ENCODE assay signal across 23 cellular contexts in the genomic region with DNA sequence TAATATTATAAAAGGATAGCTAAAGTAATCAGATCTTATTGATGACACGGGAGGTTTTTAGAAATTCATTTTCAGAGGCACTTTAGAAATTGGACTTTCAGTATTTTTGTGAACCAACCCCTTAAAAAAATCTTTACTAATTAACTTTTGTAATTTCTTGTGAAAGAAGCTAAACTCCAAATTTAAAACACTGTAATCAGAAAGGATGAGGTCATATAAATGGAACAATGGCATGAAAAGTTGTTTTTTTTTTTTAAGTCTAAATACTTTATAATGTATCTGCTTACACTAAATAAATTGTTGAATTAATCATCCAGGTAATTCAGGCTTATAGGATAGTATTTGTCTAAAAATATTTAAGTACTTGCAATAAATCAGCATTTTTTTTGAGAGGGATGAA. TPM values are rescaled to one million over a fixed set of nuclear protein-coding genes. Genes with fewer than 3 reads are reported as not detected.
DNase-seq lines count a peak whose midpoint lies in the region; ATAC-seq, FAIRE-seq and TF ChIP-seq lines count a peak whose summit lies in the region.
"Had no signal": no experiment of that assay in that cellular context is flagged by ENCODE, and none has a peak within 500 bp of the region (broad histone marks: within the 10 kb centered on the region; RNA-seq: fewer than 3 reads in every experiment).

No MANE protein-coding gene starts in this region.

- no peak overlapping the region for H3K4me3 ChIP-seq in A549
- H3K4me3 ChIP-seq: GM12878, MG63 had no signal

- H3K27ac ChIP-seq in A549 (no peak overlapping the region), VCaP (peak overlapping the region; percentile 41)
- H3K27ac ChIP-seq: C4-2B had no signal

- no peaks in the 10 kb centered on the region for H3K9me3 Mint-ChIP-seq in activated CD4-positive, alpha-beta memory T cell treated with anti-CD3 and anti-CD28 coated beads for 36 hours
- H3K9me3 Mint-ChIP-seq: CD8-positive, alpha-beta memory T cell had no signal

- H3K4me1 Mint-ChIP-seq in activated CD4-positive, alpha-beta memory T cell treated with anti-CD3 and anti-CD28 coated beads for 36 hours (ENCODE audit: low read depth) = no peaks in the 10 kb centered on the region

- WGBS in A549 (ENCODE audit: missing lambda C conversion rate) = 89% methylated on average over 1 of the region's 1 CpG

- FAIRE-seq in A549 (lab: Jason Lieb, UNC) (no peak), D721Med (lab: Jason Lieb, UNC) (peak; percentile 73)
- FAIRE-seq: GM12878, H1 had no signal

- no peaks in the 10 kb centered on the region for H3K9me3 ChIP-seq in A549
- H3K9me3 ChIP-seq: MG63, SK-N-SH had no signal

- no peak for ATAC-seq in A549
- ATAC-seq in HG02981 (IDR thresholded peaks at IDR 0.05; ENCODE audit: unreplicated experiment) = no peak

- CTCF ChIA-PET in A549 (lab: Yijun Ruan, JAX) = interaction anchor here (0.7 kb wide), 1 partner anchor 239 kb away, joined by 3 read pairs; no protein-coding TSS in a partner anchor
- CTCF ChIA-PET in activated CD4-positive, alpha-beta memory T cell treated with anti-CD3 and anti-CD28 coated beads for 36 hours (lab: Charles Lee) = no interaction called here

- no peaks in the 10 kb centered on the region for H3K27me3 Mint-ChIP-seq in activated CD4-positive, alpha-beta memory T cell treated with anti-CD3 and anti-CD28 coated beads for 36 hours
- H3K27me3 Mint-ChIP-seq: B cell had no signal

- no peak for TF ChIP-seq CTCF in A549 (IDR thresholded peaks at IDR 0.05)
- TF ChIP-seq CTCF in D721Med (IDR thresholded peaks at IDR 0.05; ENCODE audit: insufficient read depth, missing control alignments) = no peak
- no peak for TF ChIP-seq CTCF in VCaP (conservative IDR thresholded peaks at IDR 0.05)

- peaks cover 33% of the 10 kb centered on the region for H3K4me1 ChIP-seq in A549

- POLR2A ChIA-PET in A549 (lab: Yijun Ruan, JAX) = interaction anchor here (1.0 kb wide), 1 partner anchor 12 kb away, joined by 5 read pairs; no protein-coding TSS in a partner anchor
- POLR2A ChIA-PET in activated CD4-positive, alpha-beta memory T cell treated with anti-CD3 and anti-CD28 coated beads for 36 hours (lab: Charles Lee) = no interaction called here

- peaks cover 5% of the 10 kb centered on the region for H3K36me3 Mint-ChIP-seq in activated CD4-positive, alpha-beta memory T cell treated with anti-CD3 and anti-CD28 coated beads for 36 hours

- no peak for TF ChIP-seq RAD21 in A549 (conservative IDR thresholded peaks at IDR 0.05 in 1 of 2, IDR thresholded peaks at IDR 0.05 in 1 of 2)

- no peak for TF ChIP-seq POLR2A in A549 (IDR thresholded peaks at IDR 0.05; ENCODE audit: low read length)

- DNase-seq in A549 (ENCODE audit: low read depth in 1 of 2, low spot score in 1 of 2) (no peak), D721Med (ENCODE audit: insufficient read length, low spot score) (no peak), inferior parietal cortex (ENCODE audit: extremely low spot score) (peak; percentile 16), ureter (ENCODE audit: low spot score) (no peak)
- DNase-seq in activated CD4-positive, alpha-beta memory T cell treated with anti-CD3 and anti-CD28 coated beads for 36 hours = no peak
- DNase-seq: Calu3; CD8-positive, alpha-beta memory T cell; DMS153; GDM1; HCEC 1CT; Kasumi-1; MG63; NCI-H2029; NCI-H524 treated with DMSO at 0.1 percent for 48 hours; NCI-H774; SK-N-SH; SW 1271 had no signal

- intact Hi-C loops in activated CD4-positive, alpha-beta memory T cell treated with anti-CD3 and anti-CD28 coated beads for 36 hours (cut with micrococcal nuclease) = no loop called here

- no peak for TF ChIP-seq EP300 in A549 (IDR thresholded peaks at IDR 0.05)

- H3K27ac Mint-ChIP-seq in activated CD4-positive, alpha-beta memory T cell treated with anti-CD3 and anti-CD28 coated beads for 36 hours = no peak overlapping the region
- H3K27ac Mint-ChIP-seq: B cell; CD8-positive, alpha-beta memory T cell had no signal

- H3K4me2 ChIP-seq in A549 = peak overlapping the region; percentile 54; the same call in 2 of the 3 replicates
- H3K4me2 ChIP-seq: SK-N-SH had no signal

- H3K4me3 Mint-ChIP-seq in activated CD4-positive, alpha-beta memory T cell treated with anti-CD3 and anti-CD28 coated beads for 36 hours = no peak overlapping the region
- H3K4me3 Mint-ChIP-seq: B cell; CD8-positive, alpha-beta memory T cell had no signal

TF ChIP-seq in A549, 52 proteins besides CTCF, POLR2A, EP300 and RAD21:
- TF ChIP-seq HDAC2 (IDR thresholded peaks at IDR 0.05) (no peak), CBX8 (IDR thresholded peaks at IDR 0.05) (no peak), MAX (IDR thresholded peaks at IDR 0.05) (no peak)

RNA-seq across cellular contexts. Expression of gene ZBTB18, which starts 9.0 kb away (rescaled TPM):
- polyA plus RNA-seq in A549 (2011; rRNA removed) = 9.1 and 9.9 TPM in 2 replicates
- 6.1 and 7.1 TPM in 2 replicates for polyA plus RNA-seq in A549 (2012; cell fraction: cytosol; rRNA removed)
- 8.5 and 11.8 TPM in 2 replicates for polyA plus RNA-seq in A549 (2012; cell fraction: nucleus; rRNA removed)
- 9.3 to 10.0 TPM (median 9.7 TPM) in 3 replicates for polyA plus RNA-seq in A549 (2017; fragmentation: RNase III; extraction: RNeasy Plus Mini Kit Qiagen cat#74134 plus additional on column Dnase treatment)
- polyA minus RNA-seq in A549 (2011; rRNA and poly(A)+ RNA removed) = 8.5 and 8.8 TPM in 2 replicates
- total RNA-seq in ureter = 14.2 TPM
- total RNA-seq in activated CD4-positive, alpha-beta memory T cell treated with anti-CD3 and anti-CD28 coated beads for 36 hours = 1 to 10 TPM; 4.7 to 5.1 TPM
